Comparison of ENCODE assay signal across 17 cellular contexts in the genomic region with DNA sequence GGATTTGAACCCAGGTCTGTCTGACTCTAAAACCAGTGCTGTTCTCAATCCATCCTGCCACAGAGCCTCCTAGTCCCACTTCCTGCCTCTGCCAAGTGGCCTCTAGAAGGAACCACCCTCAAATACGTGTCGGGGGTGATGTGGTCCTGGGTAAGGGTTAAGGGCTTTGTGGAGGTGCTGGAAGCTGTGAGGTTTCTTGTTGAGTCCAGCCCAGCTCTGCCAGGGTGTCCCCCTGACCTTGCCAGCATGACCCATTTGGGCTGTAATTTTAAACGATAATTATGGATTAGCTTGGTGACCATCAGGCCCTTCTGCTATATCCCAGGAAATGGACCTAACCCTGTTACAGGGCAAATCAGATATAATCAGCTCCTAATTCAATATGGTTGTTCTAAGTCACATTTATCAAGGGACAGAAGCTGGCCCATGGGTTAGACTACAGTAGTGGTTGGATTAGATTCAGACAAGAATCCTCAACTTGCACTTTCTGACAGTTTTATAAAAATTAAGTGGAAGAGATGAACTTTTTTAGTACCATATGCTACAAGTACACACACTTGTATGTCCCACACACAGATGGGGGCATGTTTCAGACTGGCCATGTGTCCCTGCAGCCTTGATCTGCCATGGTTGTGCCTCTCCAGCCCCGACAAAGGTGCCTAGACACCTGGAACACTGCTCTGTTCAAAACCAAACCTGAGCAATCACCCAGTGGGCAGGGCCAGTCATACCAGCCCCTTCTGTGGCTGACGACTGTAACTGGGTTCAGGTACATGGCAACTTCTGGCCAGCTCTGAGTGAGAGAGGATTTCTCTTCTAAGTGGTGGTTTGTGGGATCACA. TPM values are rescaled to one million over a fixed set of nuclear protein-coding genes. Genes with fewer than 3 reads are reported as not detected.
A peak's percentile ranks its signal among the peaks of the same experiment; 100 is the strongest.
DNase-seq lines count a peak whose midpoint lies in the region; ATAC-seq, FAIRE-seq and TF ChIP-seq lines count a peak whose summit lies in the region.
"Had no signal": no experiment of that assay in that cellular context is flagged by ENCODE, and none has a peak within 500 bp of the region (broad histone marks: within the 10 kb centered on the region; RNA-seq: fewer than 3 reads in every experiment).

No MANE protein-coding gene starts in this region.

- in situ Hi-C loops in K562 (cut with MboI): no loop called here

- TF ChIP-seq RAD21 in K562 (CRISPR knock-in tag; conservative IDR thresholded peaks at IDR 0.05 in 1 of 2, IDR thresholded peaks at IDR 0.05 in 1 of 2): no peak

- no peaks in the 10 kb centered on the region for H3K36me3 ChIP-seq in K562 (ENCODE audit: control insufficient read depth, insufficient read depth, low read length)

- H3K9me3 ChIP-seq in K562 (replicated peaks; ENCODE audit: control insufficient read depth, insufficient read depth, low read depth, low read length): no peaks in the 10 kb centered on the region
- H3K9me3 ChIP-seq: A549, Caco-2 had no signal

- no peaks in the 10 kb centered on the region for H3K79me2 ChIP-seq in K562 (ENCODE audit: control insufficient read depth, insufficient read depth, low read length)

- CTCF ChIA-PET in activated CD8-positive, alpha-beta T cell treated with anti-CD3 and anti-CD28 coated beads for 36 hours (lab: Charles Lee): interaction anchor here (1.0 to 1.8 kb wide), 5 partner anchors 17 to 121 kb away, joined by 3 to 6 read pairs (median 6); no protein-coding TSS in a partner anchor
- CTCF ChIA-PET in activated CD8-positive, alpha-beta T cell treated with anti-CD3 and anti-CD28 coated beads, Interleukin-2, amount 10 ng/mL, durations not matched to agents 7 days and 5 days (lab: Charles Lee): interaction anchor here (0.7 to 1.7 kb wide), 7 partner anchors 22 to 120 kb away, joined by 3 to 8 read pairs (median 3); no protein-coding TSS in a partner anchor
- CTCF ChIA-PET in K562 (lab: Yijun Ruan, JAX; ENCODE audit: low intra/inter-chr PET ratio) (no interaction called here), RWPE1 (lab: Yijun Ruan, JAX) (interaction anchor here (0.7 to 1.8 kb wide), 2 partner anchors 17 to 110 kb away, joined by 3 to 5 read pairs; no protein-coding TSS in a partner anchor)

- no peaks in the 10 kb centered on the region for H3K9me3 Mint-ChIP-seq in activated CD8-positive, alpha-beta T cell treated with anti-CD3 and anti-CD28 coated beads for 36 hours
- H3K9me3 Mint-ChIP-seq in activated CD8-positive, alpha-beta T cell treated with anti-CD3 and anti-CD28 coated beads, Interleukin-2, amount 10 ng/mL, durations not matched to agents 7 days and 5 days (ENCODE audit: insufficient read depth): no peaks in the 10 kb centered on the region

- peak; percentile 37 for DNase-seq in activated CD8-positive, alpha-beta T cell treated with anti-CD3 and anti-CD28 coated beads for 36 hours
- no peak for DNase-seq in activated CD8-positive, alpha-beta T cell treated with anti-CD3 and anti-CD28 coated beads, Interleukin-2, amount 10 ng/mL, durations not matched to agents 7 days and 5 days
- peak; percentile 26 for DNase-seq in stimulated activated CD4-positive, alpha-beta T cell treated with anti-CD3 and anti-CD28 coated beads, Interleukin-15, amount 100 ng/mL, for 24 hours
- DNase-seq in stimulated activated CD4-positive, alpha-beta T cell treated with anti-CD3 and anti-CD28 coated beads, Interleukin-4, amount 100 ng/mL, for 4 hours: no peak
- DNase-seq in K562 (ENCODE audit: extremely low read depth in 1 of 4, low spot score in 3 of 4): no peak
- no peak for DNase-seq in RWPE1 (ENCODE audit: low spot score)
- DNase-seq: NCI-H1417, NCI-H2029, NCI-H510A, NCI-H82 had no signal

- H3K27me3 Mint-ChIP-seq in activated CD8-positive, alpha-beta T cell treated with anti-CD3 and anti-CD28 coated beads for 36 hours: no peaks in the 10 kb centered on the region
- H3K27me3 Mint-ChIP-seq in activated CD8-positive, alpha-beta T cell treated with anti-CD3 and anti-CD28 coated beads, Interleukin-2, amount 10 ng/mL, durations not matched to agents 7 days and 5 days (ENCODE audit: low read depth): peaks cover 13% of the 10 kb centered on the region

- no TSS peak for BruUV-seq in K562 (replicated peaks; lab: Mats Ljungman, UMichigan)

- H3K27me3 ChIP-seq in K562 (ENCODE audit: control insufficient read depth in 2 of 2, insufficient read depth in 2 of 2, low read length in 2 of 2): peaks cover 8 to 63% of the 10 kb centered on the region in 2 experiments; a peak in 3 of 5 replicates

- no peaks in the 10 kb centered on the region for H4K20me1 ChIP-seq in K562 (replicated peaks; ENCODE audit: control insufficient read depth, insufficient read depth, low read length)

- no peak for TF ChIP-seq POLR2A in K562 (conservative IDR thresholded peaks at IDR 0.05)

- POLR2A ChIA-PET in activated CD8-positive, alpha-beta T cell treated with anti-CD3 and anti-CD28 coated beads for 36 hours (lab: Charles Lee): no interaction called here
- POLR2A ChIA-PET in activated CD8-positive, alpha-beta T cell treated with anti-CD3 and anti-CD28 coated beads, Interleukin-2, amount 10 ng/mL, durations not matched to agents 7 days and 5 days (lab: Charles Lee): interaction anchor here (1.1 to 1.6 kb wide), 2 partner anchors 10 to 16 kb away, joined by 3 read pairs; no protein-coding TSS in a partner anchor
- POLR2A ChIA-PET in K562 (lab: Yijun Ruan, JAX): interaction anchor here (0.6 to 1.0 kb wide), 5 partner anchors 17 to 730 kb away, joined by 3 to 5 read pairs (median 3); no protein-coding TSS in a partner anchor
- POLR2A ChIA-PET in RWPE1 (lab: Yijun Ruan, JAX; ENCODE audit: low non-redundant PET): interaction anchor here (0.6 kb wide), 1 partner anchor 82 kb away, joined by 3 read pairs; no protein-coding TSS in a partner anchor

- H3K4me1 ChIP-seq in K562 (replicated peaks in 1 of 2; ENCODE audit: control insufficient read depth in 2 of 2, insufficient read depth in 2 of 2, low read length in 2 of 2): no peaks in the 10 kb centered on the region; a peak in 1 of 5 replicates
- H3K4me1 ChIP-seq: A549, Caco-2 had no signal

- H3K27ac ChIP-seq in K562 (ENCODE audit: extremely low read depth, low read depth, low read length): no peak overlapping the region
- H3K27ac ChIP-seq in RWPE1: no peak overlapping the region
- H3K27ac ChIP-seq: A549, C4-2B had no signal

- TF ChIP-seq CTCF in activated CD8-positive, alpha-beta T cell treated with anti-CD3 and anti-CD28 coated beads for 36 hours (IDR thresholded peaks at IDR 0.05): no peak
- TF ChIP-seq CTCF in K562 (IDR thresholded peaks at IDR 0.05 in 2 of 3, conservative IDR thresholded peaks at IDR 0.05 in 1 of 3; ENCODE audit: insufficient read depth in 2 of 3, low read depth in 1 of 3, low read length in 3 of 3) (no peak), RWPE1 (conservative IDR thresholded peaks at IDR 0.05; ENCODE audit: low read depth) (no peak)

- intact Hi-C loops in activated CD8-positive, alpha-beta T cell treated with anti-CD3 and anti-CD28 coated beads for 36 hours (cut with micrococcal nuclease): no loop called here
- intact Hi-C loops in K562 (cut with micrococcal nuclease): no loop called here

- 15% methylated on average over 5 of the region's 5 CpGs for WGBS in K562 (ENCODE audit: insufficient coverage, low coverage, missing lambda C conversion rate)

- FAIRE-seq in K562 (lab: Jason Lieb, UNC): no peak
- FAIRE-seq: A549, RCC 7860 had no signal

- H3K9me1 ChIP-seq in K562 (ENCODE audit: control insufficient read depth, insufficient read depth, low read length): no peaks in the 10 kb centered on the region

- H3K4me1 Mint-ChIP-seq in activated CD8-positive, alpha-beta T cell treated with anti-CD3 and anti-CD28 coated beads for 36 hours (ENCODE audit: low read depth): peaks cover 7% of the 10 kb centered on the region
- H3K4me1 Mint-ChIP-seq in activated CD8-positive, alpha-beta T cell treated with anti-CD3 and anti-CD28 coated beads, Interleukin-2, amount 10 ng/mL, durations not matched to agents 7 days and 5 days (ENCODE audit: low read depth): peaks cover 28% of the 10 kb centered on the region

- no peaks in the 10 kb centered on the region for H3K36me3 Mint-ChIP-seq in activated CD8-positive, alpha-beta T cell treated with anti-CD3 and anti-CD28 coated beads for 36 hours (ENCODE audit: low read depth)
- H3K36me3 Mint-ChIP-seq in activated CD8-positive, alpha-beta T cell treated with anti-CD3 and anti-CD28 coated beads, Interleukin-2, amount 10 ng/mL, durations not matched to agents 7 days and 5 days (ENCODE audit: low read depth): no peaks in the 10 kb centered on the region

- no peak overlapping the region for H2AFZ ChIP-seq in K562 (ENCODE audit: low read depth, low read length)

- no peak overlapping the region for H3K4me2 ChIP-seq in K562 (ENCODE audit: insufficient read depth, low read length)
- H3K4me2 ChIP-seq: A549 had no signal

- H3K4me3 ChIP-seq in K562: no peak overlapping the region
- H3K4me3 ChIP-seq: A549 had no signal

- H3K27ac Mint-ChIP-seq in activated CD8-positive, alpha-beta T cell treated with anti-CD3 and anti-CD28 coated beads for 36 hours: no peak overlapping the region
- H3K27ac Mint-ChIP-seq in activated CD8-positive, alpha-beta T cell treated with anti-CD3 and anti-CD28 coated beads, Interleukin-2, amount 10 ng/mL, durations not matched to agents 7 days and 5 days: no peak overlapping the region

- H3K4me3 Mint-ChIP-seq in activated CD8-positive, alpha-beta T cell treated with anti-CD3 and anti-CD28 coated beads for 36 hours: no peak overlapping the region
- H3K4me3 Mint-ChIP-seq in activated CD8-positive, alpha-beta T cell treated with anti-CD3 and anti-CD28 coated beads, Interleukin-2, amount 10 ng/mL, durations not matched to agents 7 days and 5 days: no peak overlapping the region

- ATAC-seq in activated CD8-positive, alpha-beta T cell treated with anti-CD3 and anti-CD28 coated beads for 36 hours: peak; percentile 57
- no peak for ATAC-seq in activated CD8-positive, alpha-beta T cell treated with anti-CD3 and anti-CD28 coated beads, Interleukin-2, amount 10 ng/mL, durations not matched to agents 7 days and 5 days
- ATAC-seq in K562: no peak
- no peak for ATAC-seq in HG03460 (IDR thresholded peaks at IDR 0.05; ENCODE audit: unreplicated experiment)
- ATAC-seq: A549 had no signal

- no peak overlapping the region for H3K9ac ChIP-seq in K562 (ENCODE audit: insufficient read depth in 1 of 2, low read depth in 2 of 2, low read length in 2 of 2)

- TF ChIP-seq EP300 in K562 (IDR thresholded peaks at IDR 0.05; ENCODE audit: low read length): no peak

RNA-seq across cellular contexts. Expression of a gene that starts 48.0 kb away (rescaled TPM):
- under 1 TPM; 0.16 to 0.63 TPM for total RNA-seq in activated CD8-positive, alpha-beta T cell treated with anti-CD3 and anti-CD28 coated beads for 36 hours
- total RNA-seq in activated CD8-positive, alpha-beta T cell treated with anti-CD3 and anti-CD28 coated beads, Interleukin-2, amount 10 ng/mL, durations not matched to agents 7 days and 5 days: 10 to 100 TPM; 11.1 to 12.0 TPM
- total RNA-seq in K562 (2011; cell fraction: chromatin; rRNA removed; ENCODE audit: low replicate concordance): 1.3 TPM in 2 replicates
- total RNA-seq in K562 (2011; cell fraction: nucleolus; rRNA removed): 1.0 and 1.4 TPM in 2 replicates
- total RNA-seq in K562 (2011; cell fraction: nucleoplasm; rRNA removed): 0.81 and 1.8 TPM in 2 replicates
- total RNA-seq in K562 (2014; rRNA removed): 0.64 and 1.2 TPM in 2 replicates
- total RNA-seq in K562 (2014; rRNA removed; fragmentation: Illumina TruSeq; extraction: Trizol): 0.11 TPM in 1 of 2 replicates, not detected in the other
- total RNA-seq in K562 (2015; rRNA removed; fragmentation: Illumina TruSeq; extraction: Trizol): 0.23 and 0.72 TPM in 2 replicates
- 0.94 and 1.2 TPM in 2 replicates for total RNA-seq in K562 (2021)
- 0.12 and 0.18 TPM in 2 replicates for polyA plus RNA-seq in K562 (2011; rRNA removed)
- polyA plus RNA-seq in K562 (2011; cell fraction: cytosol; rRNA removed): 0.07 and 0.33 TPM in 2 replicates
- 0.50 and 0.63 TPM in 2 replicates for polyA plus RNA-seq in K562 (2011; cell fraction: nucleus; rRNA removed)
- polyA plus RNA-seq in K562 (2012): 0.94 and 3.7 TPM in 2 replicates
- 0.12 and 1.00 TPM in 2 replicates for polyA plus RNA-seq in K562 (2014; fragmentation: Illumina TruSeq; extraction: Trizol)
- under 1 TPM; 0.03 to 0.08 TPM for polyA plus RNA-seq in K562 (2014; fragmentation: Nextera tagmentation; extraction: Ambion mirVana)
- 0.19 and 0.42 TPM in 2 replicates for polyA plus RNA-seq in K562 (2014; rRNA removed)
- polyA minus RNA-seq in K562 (2011; rRNA and poly(A)+ RNA removed): not detected in 2 replicates
- 0.19 TPM in 1 of 2 replicates, not detected in the other for polyA minus RNA-seq in K562 (2011; cell fraction: cytosol; rRNA and poly(A)+ RNA removed)
- 0.40 TPM in 1 of 2 replicates, not detected in the other for polyA minus RNA-seq in K562 (2011; cell fraction: nucleus; rRNA and poly(A)+ RNA removed)
- total RNA-seq: H4, IMR-90 had no signal
- polyA plus RNA-seq: IMR-90 had no signal

Comparison
In these comparisons a context has a peak if more than half of its experiments do, and no peak if none do; other contexts are left out.
1. DNase-seq: peak in activated CD8-positive, alpha-beta T cell treated with anti-CD3 and anti-CD28 coated beads for 36 hours (single experiment) and stimulated activated CD4-positive, alpha-beta T cell treated with anti-CD3 and anti-CD28 coated beads, Interleukin-15, amount 100 ng/mL, for 24 hours (single experiment); none in activated CD8-positive, alpha-beta T cell treated with anti-CD3 and anti-CD28 coated beads, Interleukin-2, amount 10 ng/mL, durations not matched to agents 7 days and 5 days (single experiment), stimulated activated CD4-positive, alpha-beta T cell treated with anti-CD3 and anti-CD28 coated beads, Interleukin-4, amount 100 ng/mL, for 4 hours (0 of 2), K562 (0 of 4) and RWPE1 (single experiment).
2. RNA of a gene that starts 48.0 kb away (total RNA-seq): 11.1 to 12.0 TPM in activated CD8-positive, alpha-beta T cell treated with anti-CD3 and anti-CD28 coated beads, Interleukin-2, amount 10 ng/mL, durations not matched to agents 7 days and 5 days; 0.11 to 1.8 TPM in K562 and 0.16 to 0.63 TPM in activated CD8-positive, alpha-beta T cell treated with anti-CD3 and anti-CD28 coated beads for 36 hours; every median in the first group is over 4 times any median in the second.